Comparison of ENCODE assay signal across 28 cellular contexts in genomic region chr5:96493189-96493790, GRCh38.
"Had no signal": no experiment of that assay in that cellular context is flagged by ENCODE, and none has a peak within 500 bp of the region (broad histone marks: within the 10 kb centered on the region; RNA-seq: fewer than 3 reads in every experiment).

No MANE protein-coding gene starts in this region.

- H3K9me3 Mint-ChIP-seq: central memory CD8-positive, alpha-beta T cell; dendritic cell treated with granulocyte-macrophage colony-stimulating factor and Interleukin-4, amounts not matched to agents 40 ng/mL and 50 ng/mL, for 4 days; natural killer cell treated with Interleukin-12 subunit alpha and Interleukin-12 subunit beta and Interleukin-15 and Interleukin-18, amount 100 ng/mL, for 72 hours; type B pancreatic cell had no signal

- H3K4me3 ChIP-seq: esophagus squamous epithelium, left lung, lower lobe of right lung, ovary, right lobe of liver, thoracic aorta, uterus had no signal

- ATAC-seq: left lung; lower lobe of right lung; natural killer cell treated with Interleukin-12 subunit alpha and Interleukin-12 subunit beta and Interleukin-15 and Interleukin-18, amount 100 ng/mL, for 72 hours; stimulated activated naive CD8-positive, alpha-beta T cell treated with anti-CD3 and anti-CD28 coated beads, Interleukin-15, Interleukin-2, amounts not matched to agents 100 U/mL and 50 U/mL, for 24 hours had no signal

- H3K27me3 ChIP-seq: esophagus squamous epithelium, left lung, neutrophil, ovary, right lobe of liver, uterus had no signal

- H3K4me1 Mint-ChIP-seq: central memory CD8-positive, alpha-beta T cell; endodermal cell had no signal

- H3K36me3 ChIP-seq: esophagus squamous epithelium, left lung, lower lobe of right lung, neutrophil, ovary, right lobe of liver, thoracic aorta, uterus had no signal

- H3K4me1 ChIP-seq: esophagus squamous epithelium, left lung, lower lobe of right lung, right lobe of liver, uterus had no signal

- H3K27ac ChIP-seq: esophagus squamous epithelium, left lung, lower lobe of right lung, neutrophil, ovary, right lobe of liver, uterus, VCaP had no signal

- DNase-seq: activated CD4-positive, alpha-beta T cell treated with anti-CD3 and anti-CD28 coated beads for 4 hours; activated CD4-positive, alpha-beta T cell treated with anti-CD3 and anti-CD28 coated beads, Interleukin-2, amount 50 U/mL, for 4 hours; activated effector memory CD4-positive, alpha-beta T cell treated with Interleukin-2 at 50 U/mL for 16 hours; activated naive CD4-positive, alpha-beta T cell treated with Interleukin-2 at 50 U/mL for 16 hours; anterior cingulate cortex; endodermal cell; esophagus squamous epithelium; left lung; lower lobe of right lung; mesendoderm; ovary; right lobe of liver; stimulated activated CD4-positive, alpha-beta T cell treated with anti-CD3 and anti-CD28 coated beads, Interleukin-2, amount 100 ng/mL, for 48 hours; stimulated activated naive CD8-positive, alpha-beta T cell treated with anti-CD3 and anti-CD28 coated beads, Interleukin-15, Interleukin-2, amounts not matched to agents 100 U/mL and 50 U/mL, for 24 hours; T-helper 9 cell; uterus had no signal

- H3K4me3 Mint-ChIP-seq: activated naive CD8-positive, alpha-beta T cell; central memory CD8-positive, alpha-beta T cell; dendritic cell treated with granulocyte-macrophage colony-stimulating factor and Interleukin-4, amounts not matched to agents 40 ng/mL and 50 ng/mL, for 4 days; endodermal cell; natural killer cell treated with Interleukin-12 subunit alpha and Interleukin-12 subunit beta and Interleukin-15 and Interleukin-18, amount 100 ng/mL, for 72 hours; type B pancreatic cell had no signal

- FAIRE-seq: bronchial epithelial cell, frontal cortex, TTC549 had no signal

- H3K27me3 Mint-ChIP-seq: activated naive CD8-positive, alpha-beta T cell; dendritic cell treated with granulocyte-macrophage colony-stimulating factor and Interleukin-4, amounts not matched to agents 40 ng/mL and 50 ng/mL, for 4 days had no signal

- H3K9me3 ChIP-seq: esophagus squamous epithelium, lower lobe of right lung, neutrophil, ovary, right lobe of liver, thoracic aorta, uterus had no signal

- H3K27ac Mint-ChIP-seq: activated naive CD8-positive, alpha-beta T cell; dendritic cell treated with granulocyte-macrophage colony-stimulating factor and Interleukin-4, amounts not matched to agents 40 ng/mL and 50 ng/mL, for 4 days; endodermal cell; natural killer cell treated with Interleukin-12 subunit alpha and Interleukin-12 subunit beta and Interleukin-15 and Interleukin-18, amount 100 ng/mL, for 72 hours; progenitor cell of endocrine pancreas; type B pancreatic cell had no signal

- H3K36me3 Mint-ChIP-seq: natural killer cell treated with Interleukin-12 subunit alpha and Interleukin-12 subunit beta and Interleukin-15 and Interleukin-18, amount 100 ng/mL, for 72 hours; type B pancreatic cell had no signal
